ENCODE assay signal across 8 cellular contexts in genomic region chr19:10928563-10929401, GRCh38. TPM values are rescaled to one million over a fixed set of nuclear protein-coding genes. Genes with fewer than 3 reads are reported as not detected.
DNase-seq lines count a peak whose midpoint lies in the region; ATAC-seq and TF ChIP-seq lines count a peak whose summit lies in the region.

TSS of gene TIMM29 (plus strand) at chr19:10928811. CDS start at chr19:10928823, 12 bp downstream.
TSS of gene YIPF2 (minus strand) at chr19:10928639. CDS start at chr19:10928410, 229 bp downstream.

- under 1% methylated on average over 96 of the region's 96 CpGs for WGBS in thymus

- peaks cover 3% of the 10 kb centered on the region for H3K36me3 Mint-ChIP-seq in activated naive CD8-positive, alpha-beta T cell treated with anti-CD3 and anti-CD28 coated beads for 36 hours
- peaks cover 9% of the 10 kb centered on the region for H3K36me3 Mint-ChIP-seq in osteocyte (ENCODE audit: unreplicated experiment)

- ATAC-seq in HG02610 (IDR thresholded peaks at IDR 0.05; ENCODE audit: unreplicated experiment), result peak; percentile 82

- peaks cover 38% of the 10 kb centered on the region for H3K36me3 ChIP-seq in thymus (ENCODE audit: control insufficient read depth, insufficient read depth)

- intact Hi-C loops in head of caudate nucleus (cut with DNase I), result loop anchor here (10.0 kb wide), 1 partner anchor 54 kb away; the partner anchor contains the start of gene CARM1

- H3K27me3 ChIP-seq in thymus (ENCODE audit: control insufficient read depth, insufficient read depth), result no peaks in the 10 kb centered on the region

- DNase-seq in GM04504 (ENCODE audit: low read depth) (peak; percentile 98), NCI-H1105 (lab: John Stamatoyannopoulos, UW) (peak; percentile 98), SKM-1 treated with dmso at 0.1 percent for 144 hours (lab: John Stamatoyannopoulos, UW; ENCODE audit: unreplicated experiment) (peak; percentile 96), head of caudate nucleus (peak; percentile 91 to 99 (median 98)), osteocyte (ENCODE audit: extremely low spot score, unreplicated experiment) (peak; percentile 98)
- DNase-seq in activated naive CD8-positive, alpha-beta T cell treated with anti-CD3 and anti-CD28 coated beads for 36 hours, result peak; percentile 94

- no peak for TF ChIP-seq CTCF in osteocyte (IDR thresholded peaks at IDR 0.05)

- peak within 1 kb of the TSS; percentile 93 for H3K4me3 Mint-ChIP-seq in activated naive CD8-positive, alpha-beta T cell treated with anti-CD3 and anti-CD28 coated beads for 36 hours
- peak within 1 kb of the TSS; percentile 93 for H3K4me3 Mint-ChIP-seq in osteocyte (ENCODE audit: unreplicated experiment)

- H3K4me3 ChIP-seq in thymus (ENCODE audit: low read length), result peak within 1 kb of the TSS; percentile 98

- peaks cover 15% of the 10 kb centered on the region for H3K4me1 Mint-ChIP-seq in activated naive CD8-positive, alpha-beta T cell treated with anti-CD3 and anti-CD28 coated beads for 36 hours
- peaks cover 25% of the 10 kb centered on the region for H3K4me1 Mint-ChIP-seq in osteocyte (ENCODE audit: unreplicated experiment)

- no peaks in the 10 kb centered on the region for H3K9me3 Mint-ChIP-seq in activated naive CD8-positive, alpha-beta T cell treated with anti-CD3 and anti-CD28 coated beads for 36 hours
- no peaks in the 10 kb centered on the region for H3K9me3 Mint-ChIP-seq in osteocyte (ENCODE audit: unreplicated experiment)

- H3K4me1 ChIP-seq in thymus (ENCODE audit: control insufficient read depth, insufficient read depth, low read length), result peaks cover 13% of the 10 kb centered on the region

- peak within 1 kb of the TSS; percentile 80 for H3K27ac ChIP-seq in thymus (ENCODE audit: low read depth)

- peak within 1 kb of the TSS; percentile 85 for H3K27ac Mint-ChIP-seq in activated naive CD8-positive, alpha-beta T cell treated with anti-CD3 and anti-CD28 coated beads for 36 hours
- H3K27ac Mint-ChIP-seq in osteocyte (ENCODE audit: unreplicated experiment), result peak within 1 kb of the TSS; percentile 78

- no peaks in the 10 kb centered on the region for H3K27me3 Mint-ChIP-seq in activated naive CD8-positive, alpha-beta T cell treated with anti-CD3 and anti-CD28 coated beads for 36 hours
- H3K27me3 Mint-ChIP-seq in osteocyte (ENCODE audit: unreplicated experiment), result no peaks in the 10 kb centered on the region

- H3K9me3 ChIP-seq in thymus (ENCODE audit: control insufficient read depth), result no peaks in the 10 kb centered on the region

RNA-seq across cellular contexts. Expression of gene TIMM29, which starts in this region (rescaled TPM):
- total RNA-seq in activated naive CD8-positive, alpha-beta T cell treated with anti-CD3 and anti-CD28 coated beads for 36 hours, result 10 to 100 TPM; 17.6 to 19.0 TPM
- total RNA-seq in osteocyte, result 25.7 and 25.8 TPM in 2 replicates
- 24.0 TPM for polyA plus RNA-seq in thymus

RNA-seq across cellular contexts. Expression of gene YIPF2, which starts in this region (rescaled TPM):
- 10 to 100 TPM; 22.3 to 24.0 TPM for total RNA-seq in activated naive CD8-positive, alpha-beta T cell treated with anti-CD3 and anti-CD28 coated beads for 36 hours
- total RNA-seq in osteocyte, result 68.4 and 79.5 TPM in 2 replicates
- 40.2 TPM for polyA plus RNA-seq in thymus

Comparison
In these comparisons a context has a peak if more than half of its experiments do, and no peak if none do; other contexts are left out.
1. Peak in every context shown above with its lines: DNase-seq, ATAC-seq, H3K4me3 ChIP-seq and H3K27ac ChIP-seq.